In genomic region chr5:34522599-34523381, GRCh38 we compare ENCODE assay signal across 8 cellular contexts.
DNase-seq lines count a peak whose midpoint lies in the region; ATAC-seq, FAIRE-seq and TF ChIP-seq lines count a peak whose summit lies in the region.

No MANE protein-coding gene starts in this region.

- no peak overlapping the region for H3K4me3 Mint-ChIP-seq in natural killer cell treated with Interleukin-12 subunit alpha and Interleukin-12 subunit beta and Interleukin-15 and Interleukin-18, amount 100 ng/mL, for 72 hours

- no peaks in the 10 kb centered on the region for H3K36me3 Mint-ChIP-seq in natural killer cell treated with Interleukin-12 subunit alpha and Interleukin-12 subunit beta and Interleukin-15 and Interleukin-18, amount 100 ng/mL, for 72 hours

- H3K9me3 ChIP-seq in esophagus muscularis mucosa, result no peaks in the 10 kb centered on the region
- no peaks in the 10 kb centered on the region for H3K9me3 ChIP-seq in tibial artery

- 40% methylated on average over 11 of the region's 11 CpGs for WGBS in esophagus muscularis mucosa

- DNase-seq in D721Med (ENCODE audit: insufficient read length, low spot score) (peak; percentile 33), HS-5 (ENCODE audit: low read depth) (peak; percentile 79), NOMO-1 (lab: John Stamatoyannopoulos, UW; ENCODE audit: unreplicated experiment in 2 of 2) (peak; percentile 77 to 87), esophagus muscularis mucosa (ENCODE audit: extremely low spot score) (no peak), tibial artery (peak; percentile 77 to 82)
- peak; percentile 44 for DNase-seq in activated CD8-positive, alpha-beta memory T cell treated with anti-CD3 and anti-CD28 coated beads, Interleukin-2, amount 50 U/mL, for 4 hours
- DNase-seq in natural killer cell treated with Interleukin-12 subunit alpha and Interleukin-12 subunit beta and Interleukin-15 and Interleukin-18, amount 100 ng/mL, for 72 hours (ENCODE audit: low spot score), result peak; percentile 65

- peak; percentile 64 for FAIRE-seq in D721Med (lab: Jason Lieb, UNC)

- H3K9me3 Mint-ChIP-seq in natural killer cell treated with Interleukin-12 subunit alpha and Interleukin-12 subunit beta and Interleukin-15 and Interleukin-18, amount 100 ng/mL, for 72 hours, result no peaks in the 10 kb centered on the region

- H3K4me3 ChIP-seq in esophagus muscularis mucosa, result no peak overlapping the region
- H3K4me3 ChIP-seq in tibial artery, result no peak overlapping the region

- H3K27ac Mint-ChIP-seq in natural killer cell treated with Interleukin-12 subunit alpha and Interleukin-12 subunit beta and Interleukin-15 and Interleukin-18, amount 100 ng/mL, for 72 hours, result no peak overlapping the region

- no peaks in the 10 kb centered on the region for H3K27me3 ChIP-seq in esophagus muscularis mucosa
- H3K27me3 ChIP-seq in tibial artery, result no peaks in the 10 kb centered on the region

- H3K4me1 ChIP-seq in esophagus muscularis mucosa, result peaks cover 5 to 34% (median 15%) of the 10 kb centered on the region in 4 donors
- peaks cover 0 to 67% (median 12%) of the 10 kb centered on the region in 4 donors for H3K4me1 ChIP-seq in tibial artery

- intact Hi-C loops in esophagus muscularis mucosa (cut with DNase I), result loop anchor here (2.0 to 5.0 kb wide), 3 partner anchors 135 to 370 kb away; partner anchors contain the start of genes RAI14 and TTC23L
- intact Hi-C loops in tibial artery (cut with DNase I; ENCODE audit: low total_unique reads), result loop anchor here (2.0 to 10.0 kb wide), 3 partner anchors 35 to 376 kb away; no protein-coding TSS in a partner anchor

- no peak for TF ChIP-seq POLR2A in esophagus muscularis mucosa (IDR thresholded peaks at IDR 0.05; ENCODE audit: low read depth)

- peak overlapping the region; percentile 70 to 80 (median 75) for H3K27ac ChIP-seq in esophagus muscularis mucosa (replicated peaks in 1 of 4)
- H3K27ac ChIP-seq in tibial artery, result peak overlapping the region in 1 of 2 donors; percentile 68

- TF ChIP-seq CTCF in D721Med (IDR thresholded peaks at IDR 0.05; ENCODE audit: insufficient read depth, missing control alignments) (peak; percentile 86), esophagus muscularis mucosa (IDR thresholded peaks at IDR 0.05) (peak; percentile 73 to 74 (median 74)), tibial artery (IDR thresholded peaks at IDR 0.05) (peak; percentile 69 to 81)

- H3K4me1 Mint-ChIP-seq in natural killer cell treated with Interleukin-12 subunit alpha and Interleukin-12 subunit beta and Interleukin-15 and Interleukin-18, amount 100 ng/mL, for 72 hours (ENCODE audit: low read depth in 2 of 2), result peaks cover 7 to 14% of the 10 kb centered on the region in 2 donors

- peak; percentile 91 for ATAC-seq in GM21367 (IDR thresholded peaks at IDR 0.05; ENCODE audit: unreplicated experiment)
- peak; percentile 56 to 78 for ATAC-seq in natural killer cell treated with Interleukin-12 subunit alpha and Interleukin-12 subunit beta and Interleukin-15 and Interleukin-18, amount 100 ng/mL, for 72 hours

- no peak for TF ChIP-seq EP300 in esophagus muscularis mucosa (IDR thresholded peaks at IDR 0.05)

- H3K27me3 Mint-ChIP-seq in natural killer cell treated with Interleukin-12 subunit alpha and Interleukin-12 subunit beta and Interleukin-15 and Interleukin-18, amount 100 ng/mL, for 72 hours, result peaks cover 7 to 8% of the 10 kb centered on the region in 2 donors

- no peaks in the 10 kb centered on the region for H3K36me3 ChIP-seq in esophagus muscularis mucosa
- H3K36me3 ChIP-seq in tibial artery, result no peaks in the 10 kb centered on the region
